ENCODE assay signal across 6 cellular contexts in the genomic region with DNA sequence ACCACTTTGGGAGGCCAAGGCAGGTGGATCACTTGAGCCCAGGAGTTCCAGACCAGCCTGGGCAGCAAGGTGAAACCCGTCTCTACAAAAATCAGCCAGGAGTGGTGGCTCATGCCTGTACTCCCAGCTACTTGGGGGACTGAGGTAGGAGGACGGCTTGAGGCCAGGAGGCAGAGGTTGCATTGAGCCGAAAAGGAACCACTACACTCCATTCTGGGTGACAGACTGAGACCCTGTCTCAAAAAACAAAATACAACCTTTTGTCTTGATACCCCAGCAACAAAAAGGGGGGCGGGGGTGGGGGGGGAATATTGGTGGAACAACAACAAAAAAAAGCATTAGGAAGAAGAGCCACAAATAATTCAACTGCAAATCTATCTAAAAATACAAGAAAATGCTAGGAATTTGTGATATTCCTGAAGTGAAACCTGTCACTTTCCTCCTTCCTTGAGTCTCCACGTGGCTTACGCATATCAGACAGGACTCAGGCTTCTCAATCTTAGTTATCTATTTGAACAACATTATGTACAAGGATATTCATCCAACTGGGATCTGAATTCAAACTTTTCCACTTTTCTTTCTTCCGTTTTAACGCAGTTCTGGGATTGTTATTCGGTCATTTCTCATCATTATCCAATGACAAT. TPM values are rescaled to one million over a fixed set of nuclear protein-coding genes. Genes with fewer than 3 reads are reported as not detected.
DNase-seq lines count a peak whose midpoint lies in the region; ATAC-seq and TF ChIP-seq lines count a peak whose summit lies in the region.

No MANE protein-coding gene starts in this region.

- no peaks in the 10 kb centered on the region for H3K27me3 Mint-ChIP-seq in natural killer cell treated with Interleukin-12 subunit alpha and Interleukin-12 subunit beta and Interleukin-15 and Interleukin-18, amount 100 ng/mL, for 72 hours

- TF ChIP-seq CTCF in HFF-Myc (IDR thresholded peaks at IDR 0.05; ENCODE audit: low read depth, low read length, missing control alignments) = no peak

- H3K4me3 ChIP-seq in HFF-Myc (replicated peaks; ENCODE audit: low read depth, low read length) = peak overlapping the region; percentile 70

- WGBS in adipose tissue, 3 donors = 33 to 35% (median 34%) methylated on average over 9 of the region's 9 CpGs

- peak overlapping the region; percentile 8 for H3K27ac ChIP-seq in adipose tissue (ENCODE audit: low read depth, low read length)

- peak overlapping the region; percentile 95 for H3K4me3 Mint-ChIP-seq in natural killer cell treated with Interleukin-12 subunit alpha and Interleukin-12 subunit beta and Interleukin-15 and Interleukin-18, amount 100 ng/mL, for 72 hours

- ATAC-seq in natural killer cell treated with Interleukin-12 subunit alpha and Interleukin-12 subunit beta and Interleukin-15 and Interleukin-18, amount 100 ng/mL, for 72 hours = no peak
- no peak for ATAC-seq in HG03108 (IDR thresholded peaks at IDR 0.05; ENCODE audit: unreplicated experiment)

- DNase-seq in HFF-Myc (ENCODE audit: extremely low read depth, low read depth) (no peak), NCI-H446 (lab: John Stamatoyannopoulos, UW) (no peak), DMS79 treated with DMSO at 0.1 percent for 48 hours (lab: John Stamatoyannopoulos, UW) (no peak)
- no peak for DNase-seq in natural killer cell treated with Interleukin-12 subunit alpha and Interleukin-12 subunit beta and Interleukin-15 and Interleukin-18, amount 100 ng/mL, for 72 hours (ENCODE audit: low spot score)

- H3K9me3 Mint-ChIP-seq in natural killer cell treated with Interleukin-12 subunit alpha and Interleukin-12 subunit beta and Interleukin-15 and Interleukin-18, amount 100 ng/mL, for 72 hours = no peaks in the 10 kb centered on the region

- no peaks in the 10 kb centered on the region for H3K36me3 Mint-ChIP-seq in natural killer cell treated with Interleukin-12 subunit alpha and Interleukin-12 subunit beta and Interleukin-15 and Interleukin-18, amount 100 ng/mL, for 72 hours

- H3K4me1 Mint-ChIP-seq in natural killer cell treated with Interleukin-12 subunit alpha and Interleukin-12 subunit beta and Interleukin-15 and Interleukin-18, amount 100 ng/mL, for 72 hours (ENCODE audit: low read depth in 2 of 2) = peaks cover 27 to 31% of the 10 kb centered on the region in 2 donors

- H3K27ac Mint-ChIP-seq in natural killer cell treated with Interleukin-12 subunit alpha and Interleukin-12 subunit beta and Interleukin-15 and Interleukin-18, amount 100 ng/mL, for 72 hours = peak overlapping the region; percentile 100

RNA-seq across cellular contexts. Expression of gene R3HDM2, which starts 1.2 kb away (rescaled TPM):
- polyA plus RNA-seq in adipose tissue = 10 to 100 TPM; 11.7 to 24.2 (median 18.1) TPM
- 10 to 100 TPM; 55.4 to 57.2 TPM for total RNA-seq in natural killer cell treated with Interleukin-12 subunit alpha and Interleukin-12 subunit beta and Interleukin-15 and Interleukin-18, amount 100 ng/mL, for 72 hours

RNA-seq across cellular contexts. Expression of gene INHBC, which starts 5.0 kb away (rescaled TPM):
- under 1 TPM in 1 of 3 donors, not detected in 2; 0.03 TPM for polyA plus RNA-seq in adipose tissue
- total RNA-seq in natural killer cell treated with Interleukin-12 subunit alpha and Interleukin-12 subunit beta and Interleukin-15 and Interleukin-18, amount 100 ng/mL, for 72 hours = not detected

RNA-seq across cellular contexts. Expression of gene INHBE, which starts 25.5 kb away (rescaled TPM):
- polyA plus RNA-seq in adipose tissue = not detected
- total RNA-seq in natural killer cell treated with Interleukin-12 subunit alpha and Interleukin-12 subunit beta and Interleukin-15 and Interleukin-18, amount 100 ng/mL, for 72 hours = under 1 TPM in 1 of 2 donors, not detected in 1; 0.45 TPM

RNA-seq across cellular contexts. Expression of gene GLI1, which starts 30.0 kb away (rescaled TPM):
- polyA plus RNA-seq in adipose tissue = under 1 TPM; 0.11 to 0.25 (median 0.18) TPM
- total RNA-seq in natural killer cell treated with Interleukin-12 subunit alpha and Interleukin-12 subunit beta and Interleukin-15 and Interleukin-18, amount 100 ng/mL, for 72 hours = 1 to 10 TPM in 1 of 2 donors, under 1 TPM in 1; 0.61 to 1.0 TPM

RNA-seq across cellular contexts. Expression of gene ARHGAP9, which starts 50.1 kb away (rescaled TPM):
- 10 to 100 TPM in 2 of 3 donors, 1 to 10 TPM in 1; 2.6 to 33.6 (median 28.7) TPM for polyA plus RNA-seq in adipose tissue
- total RNA-seq in natural killer cell treated with Interleukin-12 subunit alpha and Interleukin-12 subunit beta and Interleukin-15 and Interleukin-18, amount 100 ng/mL, for 72 hours = 100 to 1,000 TPM; 138 to 154 TPM
